Comparison of ENCODE assay signal across 26 cellular contexts in the genomic region with DNA sequence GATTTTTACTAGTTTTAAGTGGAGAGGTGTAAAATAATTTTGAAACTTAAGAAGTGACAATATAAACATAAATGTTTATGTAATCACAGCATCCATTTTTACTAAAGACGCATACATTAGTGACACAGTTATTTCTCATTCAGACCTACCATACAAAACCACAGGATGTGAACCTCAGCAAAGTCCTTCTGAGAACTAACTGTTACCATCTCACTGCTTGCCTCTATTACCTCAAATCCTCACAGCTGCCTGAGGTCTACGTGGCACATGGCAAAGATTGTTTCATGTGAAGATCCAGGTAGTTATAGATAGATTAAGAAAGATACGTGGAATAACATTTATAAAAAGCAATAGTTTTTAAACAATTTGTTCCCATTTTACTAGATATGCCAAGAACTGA.
"Had no signal": no experiment of that assay in that cellular context is flagged by ENCODE, and none has a peak within 500 bp of the region (broad histone marks: within the 10 kb centered on the region; RNA-seq: fewer than 3 reads in every experiment).

No MANE protein-coding gene starts in this region.

- DNase-seq: colonic mucosa; cortex of kidney; dermis blood vessel endothelial cell; dorsolateral prefrontal cortex; effector CD4-positive, alpha-beta T cell; effector CD8-positive, alpha-beta T cell; effector memory CD4-positive, alpha-beta T cell; effector memory CD8-positive, alpha-beta T cell; endodermal cell; erythroblast; esophagus squamous epithelium; foreskin fibroblast; foreskin keratinocyte; foreskin melanocyte; gastrocnemius medialis; glutamatergic neuron; head of caudate nucleus; heart left ventricle; heart right ventricle had no signal

- H3K27ac ChIP-seq: colonic mucosa, coronary artery, dorsolateral prefrontal cortex, epithelial cell of prostate, esophagus muscularis mucosa, esophagus squamous epithelium, foreskin keratinocyte, gastrocnemius medialis, gastroesophageal sphincter, heart left ventricle, heart right ventricle had no signal

- H3K4me3 ChIP-seq: colonic mucosa, coronary artery, dorsolateral prefrontal cortex, esophagus muscularis mucosa, esophagus squamous epithelium, gastrocnemius medialis, gastroesophageal sphincter, heart left ventricle, heart right ventricle had no signal

- H3K4me1 ChIP-seq: colonic mucosa, esophagus muscularis mucosa, esophagus squamous epithelium, foreskin keratinocyte, gastrocnemius medialis, gastroesophageal sphincter, heart left ventricle, heart right ventricle had no signal

- H3K9me3 ChIP-seq: colonic mucosa, esophagus muscularis mucosa, esophagus squamous epithelium, gastrocnemius medialis, gastroesophageal sphincter, heart left ventricle had no signal

- H3K36me3 ChIP-seq: colonic mucosa, esophagus muscularis mucosa, esophagus squamous epithelium, gastrocnemius medialis, gastroesophageal sphincter, heart left ventricle, heart right ventricle had no signal

- FAIRE-seq: endometrium, endothelial cell of umbilical vein had no signal

- ATAC-seq: effector memory CD8-positive, alpha-beta T cell; esophagus mucosa; foreskin keratinocyte; gastrocnemius medialis; gastroesophageal sphincter; heart left ventricle; heart right ventricle had no signal

- H3K27me3 ChIP-seq: colonic mucosa, esophagus muscularis mucosa, esophagus squamous epithelium, foreskin keratinocyte, gastrocnemius medialis, gastroesophageal sphincter, heart left ventricle, heart right ventricle had no signal
